In genomic region chr2:38875576-38876367, GRCh38 we compare ENCODE assay signal across 8 cellular contexts. TPM values are rescaled to one million over a fixed set of nuclear protein-coding genes. Genes with fewer than 3 reads are reported as not detected.
A peak's percentile ranks its signal among the peaks of the same experiment; 100 is the strongest.
DNase-seq lines count a peak whose midpoint lies in the region; ATAC-seq and TF ChIP-seq lines count a peak whose summit lies in the region.

TSS of gene DHX57 (minus strand) at chr2:38875934. CDS start at chr2:38868405, 7,529 bp downstream.
TSS of gene MORN2 (plus strand) at chr2:38875976.

- DNase-seq in DMS53 (lab: John Stamatoyannopoulos, UW) = peak; percentile 89
- DNase-seq in HuH-7.5 (ENCODE audit: low spot score) = peak; percentile 82
- DNase-seq in OCI-M1 (lab: John Stamatoyannopoulos, UW) = peak; percentile 88
- peak; percentile 78 for DNase-seq in activated T-cell treated with anti-CD3 and anti-CD28 coated beads, Interleukin-2, amount 50 U/mL, for 1 hour
- DNase-seq in esophagus squamous epithelium (lab: John Stamatoyannopoulos, UW) = peak; percentile 14
- peak; percentile 90 for DNase-seq in myocyte (ENCODE audit: low read depth)
- DNase-seq in stimulated activated CD8-positive, alpha-beta memory T cell treated with anti-CD3 and anti-CD28 coated beads, Interleukin-7, amount 100 ng/mL, for 24 hours (ENCODE audit: low read depth) = peak; percentile 71

- intact Hi-C loops in esophagus squamous epithelium (cut with DNase I) = no loop called here

- peaks cover 8 to 20% (median 12%) of the 10 kb centered on the region in 3 donors for H3K4me1 ChIP-seq in esophagus squamous epithelium

- peak within 1 kb of the TSS; percentile 83 to 91 (median 88) for H3K4me3 ChIP-seq in esophagus squamous epithelium

- H3K9me3 ChIP-seq in esophagus squamous epithelium = no peaks in the 10 kb centered on the region

- no peaks in the 10 kb centered on the region for H3K36me3 ChIP-seq in esophagus squamous epithelium

- TF ChIP-seq CTCF in esophagus squamous epithelium (IDR thresholded peaks at IDR 0.05) = no peak

- ATAC-seq in GM21529 (IDR thresholded peaks at IDR 0.05; ENCODE audit: unreplicated experiment) = peak; percentile 100

- TF ChIP-seq POLR2A in esophagus squamous epithelium (IDR thresholded peaks at IDR 0.05) = no peak

- no peaks in the 10 kb centered on the region for H3K27me3 ChIP-seq in esophagus squamous epithelium

- WGBS in esophagus squamous epithelium, 2 donors = 1 to 2% methylated on average over 12 of the region's 52 CpGs

- H3K27ac ChIP-seq in esophagus squamous epithelium = peak within 1 kb of the TSS; percentile 72 to 84 (median 81)

RNA-seq across cellular contexts. Expression of gene DHX57, which starts in this region (rescaled TPM):
- 10 to 100 TPM in 2 of 4 donors, 1 to 10 TPM in 2; 7.1 to 13.5 (median 10.1) TPM for total RNA-seq in esophagus squamous epithelium
- 11.0 and 11.8 TPM in 2 replicates for total RNA-seq in myocyte
- polyA plus RNA-seq in myocyte (2012) = 9.0 TPM

RNA-seq across cellular contexts. Expression of gene MORN2, which starts in this region (rescaled TPM):
- total RNA-seq in esophagus squamous epithelium = 10 to 100 TPM in 2 of 4 donors, 1 to 10 TPM in 2; 6.1 to 14.9 (median 10.6) TPM
- 20.6 and 21.7 TPM in 2 replicates for total RNA-seq in myocyte
- 44.1 TPM for polyA plus RNA-seq in myocyte (2012)

Comparison
In these comparisons a context has a peak if more than half of its experiments do, and no peak if none do; other contexts are left out.
1. Peak in every context shown above with its lines: DNase-seq, ATAC-seq, H3K4me3 ChIP-seq and H3K27ac ChIP-seq.
2. DNase-seq: peak in every context shown above with its lines; median percentile 90 in myocyte; 89 in DMS53; 88 in OCI-M1; 82 in HuH-7.5; 78 in activated T-cell treated with anti-CD3 and anti-CD28 coated beads, Interleukin-2, amount 50 U/mL, for 1 hour; 71 in stimulated activated CD8-positive, alpha-beta memory T cell treated with anti-CD3 and anti-CD28 coated beads, Interleukin-7, amount 100 ng/mL, for 24 hours; 14 in esophagus squamous epithelium.